19 cellular contexts compared by ENCODE assay signal in the genomic region with DNA sequence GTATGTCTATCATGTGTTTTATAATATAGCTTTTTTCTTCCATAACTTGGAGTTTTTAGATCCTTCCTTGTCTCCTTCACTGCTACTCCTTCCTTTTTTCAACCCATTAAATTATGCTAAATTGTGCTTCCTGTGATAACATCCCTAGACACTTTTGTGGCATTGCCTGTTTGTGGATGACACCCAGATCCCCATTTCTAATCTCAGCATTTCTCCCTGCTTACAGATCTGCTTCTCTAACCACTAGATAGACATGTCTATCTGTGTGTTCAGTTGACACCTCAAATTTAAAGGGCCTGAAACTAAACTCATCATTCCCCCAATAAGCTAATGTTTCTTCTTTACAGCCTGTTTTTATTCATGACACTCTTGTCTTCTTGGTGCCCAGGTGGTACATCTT.
DNase-seq lines count a peak whose midpoint lies in the region; ATAC-seq and TF ChIP-seq lines count a peak whose summit lies in the region.
"Had no signal": no experiment of that assay in that cellular context is flagged by ENCODE, and none has a peak within 500 bp of the region (broad histone marks: within the 10 kb centered on the region; RNA-seq: fewer than 3 reads in every experiment).

No MANE protein-coding gene starts in this region.

- intact Hi-C loops in A673 (cut with micrococcal nuclease; ENCODE audit: unreplicated experiment) = no loop called here

- peak overlapping the region; percentile 26 for H3K4me3 Mint-ChIP-seq in T-helper 1 cell treated with Interleukin-12 subunit alpha and Interleukin-12 subunit beta and Interleukin-4 antibody, amounts not matched to agents 30 μg/mL and 1 μg/mL, for 36 hours
- H3K4me3 Mint-ChIP-seq in immature natural killer cell = peak overlapping the region in 2 of 5 donors; percentile 1 to 8
- H3K4me3 Mint-ChIP-seq: activated naive CD4-positive, alpha-beta T cell treated with anti-CD3 and anti-CD28 coated beads, Interleukin-2, amount 10 ng/mL, durations not matched to agents 7 days and 5 days; effector memory CD8-positive, alpha-beta T cell had no signal

- H3K4me3 ChIP-seq in A673 (ENCODE audit: low read depth, low read length, poor library complexity, severe bottlenecking) = no peak overlapping the region
- H3K4me3 ChIP-seq in BLaER1 treated with 17β-estradiol and CSF1 and Interleukin-3, amounts not matched to agents 10 nM and 100 nM = no peak overlapping the region
- H3K4me3 ChIP-seq: spleen, stomach, upper lobe of right lung had no signal

- POLR2A ChIA-PET in A673 (lab: Charles Lee; ENCODE audit: low non-redundant PET) = no interaction called here

- ATAC-seq in GM19397 (IDR thresholded peaks at IDR 0.05; ENCODE audit: unreplicated experiment) = no peak
- ATAC-seq: effector memory CD8-positive, alpha-beta T cell; upper lobe of right lung had no signal

- no peaks in the 10 kb centered on the region for H3K27me3 ChIP-seq in A673 (replicated peaks; ENCODE audit: insufficient read depth, low read depth, low read length, poor library complexity)
- H3K27me3 ChIP-seq in BLaER1 treated with 17β-estradiol and CSF1 and Interleukin-3, amounts not matched to agents 10 nM and 100 nM = no peaks in the 10 kb centered on the region
- H3K27me3 ChIP-seq: spleen, stomach, upper lobe of right lung had no signal

- H3K36me3 Mint-ChIP-seq in T-helper 1 cell treated with Interleukin-12 subunit alpha and Interleukin-12 subunit beta and Interleukin-4 antibody, amounts not matched to agents 30 μg/mL and 1 μg/mL, for 36 hours (ENCODE audit: low read depth) = peaks cover 5% of the 10 kb centered on the region
- H3K36me3 Mint-ChIP-seq in immature natural killer cell = peaks cover 10 to 15% (median 15%) of the 10 kb centered on the region in 3 donors

- no peak overlapping the region for H3K9ac ChIP-seq in BLaER1 treated with 17β-estradiol and CSF1 and Interleukin-3, amounts not matched to agents 10 nM and 100 nM

- peaks cover 28% of the 10 kb centered on the region for H3K4me1 ChIP-seq in A673 (ENCODE audit: insufficient read depth, low read length, poor library complexity, severe bottlenecking)
- H3K4me1 ChIP-seq in BLaER1 treated with 17β-estradiol and CSF1 and Interleukin-3, amounts not matched to agents 10 nM and 100 nM = peaks cover 26 to 42% (median 35%) of the 10 kb centered on the region in 10 experiments

- CTCF ChIA-PET in A673 (lab: Charles Lee) = no interaction called here

- peak; percentile 6 for DNase-seq in A673 (ENCODE audit: low spot score)
- peak; percentile 4 to 25 (median 5) for DNase-seq in immature natural killer cell
- no peak for DNase-seq in LoVo (ENCODE audit: low spot score)
- no peak for DNase-seq in NOMO-1 treated with DMSO at 0.1 percent for 48 hours (lab: John Stamatoyannopoulos, UW; ENCODE audit: unreplicated experiment)
- DNase-seq in DMS53 treated with DMSO at 0.1 percent for 48 hours (lab: John Stamatoyannopoulos, UW; ENCODE audit: unreplicated experiment) = no peak
- DNase-seq: activated CD4-positive, alpha-beta T cell treated with anti-CD3 and anti-CD28 coated beads, Interleukin-2, amount 50 U/mL, for 1 hour; activated T-cell treated with anti-CD3 and anti-CD28 coated beads for 4 hours; Calu3; effector memory CD8-positive, alpha-beta T cell; NCI-H1417; NCI-H2107; RPMI8226; spleen; stomach; upper lobe of right lung had no signal

- no peak overlapping the region for H3K27ac ChIP-seq in A673 (ENCODE audit: low read depth, low read length, poor library complexity, severe bottlenecking)
- peak overlapping the region in 1 of 11 experiments; percentile 10; a peak in 1 of 22 replicates for H3K27ac ChIP-seq in BLaER1 treated with 17β-estradiol and CSF1 and Interleukin-3, amounts not matched to agents 10 nM and 100 nM
- H3K27ac ChIP-seq: upper lobe of right lung had no signal

- no peaks in the 10 kb centered on the region for H3K9me3 ChIP-seq in A673 (ENCODE audit: low read depth, low read length, poor library complexity, severe bottlenecking)
- H3K9me3 ChIP-seq in BLaER1 treated with 17β-estradiol and CSF1 and Interleukin-3, amounts not matched to agents 10 nM and 100 nM (replicated peaks in 1 of 11) = 0 out of 22 replicates have a peak, but pooled peaks cover 0 to 5% (median 0%) of the 10 kb centered on the region in 11 experiments
- H3K9me3 ChIP-seq: spleen, stomach, upper lobe of right lung had no signal

- no peaks in the 10 kb centered on the region for H3K9me3 Mint-ChIP-seq in T-helper 1 cell treated with Interleukin-12 subunit alpha and Interleukin-12 subunit beta and Interleukin-4 antibody, amounts not matched to agents 30 μg/mL and 1 μg/mL, for 36 hours
- H3K9me3 Mint-ChIP-seq in immature natural killer cell = no peaks in the 10 kb centered on the region
- H3K9me3 Mint-ChIP-seq: activated naive CD4-positive, alpha-beta T cell treated with anti-CD3 and anti-CD28 coated beads, Interleukin-2, amount 10 ng/mL, durations not matched to agents 7 days and 5 days; effector memory CD8-positive, alpha-beta T cell had no signal

- H3K27me3 Mint-ChIP-seq in T-helper 1 cell treated with Interleukin-12 subunit alpha and Interleukin-12 subunit beta and Interleukin-4 antibody, amounts not matched to agents 30 μg/mL and 1 μg/mL, for 36 hours (ENCODE audit: low read depth) = no peaks in the 10 kb centered on the region
- H3K27me3 Mint-ChIP-seq in immature natural killer cell (ENCODE audit: low read depth in 3 of 3) = no peaks in the 10 kb centered on the region
- H3K27me3 Mint-ChIP-seq: activated naive CD4-positive, alpha-beta T cell treated with anti-CD3 and anti-CD28 coated beads, Interleukin-2, amount 10 ng/mL, durations not matched to agents 7 days and 5 days; effector memory CD8-positive, alpha-beta T cell had no signal

- H4K20me1 ChIP-seq in BLaER1 treated with 17β-estradiol and CSF1 and Interleukin-3, amounts not matched to agents 10 nM and 100 nM = no peaks in the 10 kb centered on the region

- H3K27ac Mint-ChIP-seq in T-helper 1 cell treated with Interleukin-12 subunit alpha and Interleukin-12 subunit beta and Interleukin-4 antibody, amounts not matched to agents 30 μg/mL and 1 μg/mL, for 36 hours = peak overlapping the region; percentile 78
- peak overlapping the region; percentile 1 to 40 (median 19) for H3K27ac Mint-ChIP-seq in immature natural killer cell

- BruUV-seq in A673 (replicated peaks; lab: Mats Ljungman, UMichigan) = no TSS peak

- peak overlapping the region; percentile 23 to 70 (median 47) for H3K4me2 ChIP-seq in BLaER1 treated with 17β-estradiol and CSF1 and Interleukin-3, amounts not matched to agents 10 nM and 100 nM

- TF ChIP-seq CTCF in A673 (conservative IDR thresholded peaks at IDR 0.05; ENCODE audit: low read depth, low read length) = no peak

- no peaks in the 10 kb centered on the region for H3K36me3 ChIP-seq in A673 (ENCODE audit: insufficient read depth, low read length, poor library complexity, severe bottlenecking)
- H3K36me3 ChIP-seq in BLaER1 treated with 17β-estradiol and CSF1 and Interleukin-3, amounts not matched to agents 10 nM and 100 nM = peaks cover 0 to 39% (median 5%) of the 10 kb centered on the region in 11 experiments; a peak in 8 of 22 replicates
- H3K36me3 ChIP-seq: stomach, upper lobe of right lung had no signal

- peaks cover 24% of the 10 kb centered on the region for H3K4me1 Mint-ChIP-seq in T-helper 1 cell treated with Interleukin-12 subunit alpha and Interleukin-12 subunit beta and Interleukin-4 antibody, amounts not matched to agents 30 μg/mL and 1 μg/mL, for 36 hours (ENCODE audit: low read depth)
- H3K4me1 Mint-ChIP-seq in immature natural killer cell = peaks cover 25% of the 10 kb centered on the region in 2 donors

Comparison
In these comparisons a context has a peak if more than half of its experiments do, and no peak if none do; other contexts are left out.
1. DNase-seq: peak in A673 (single experiment) and immature natural killer cell (3 of 3); none in LoVo (single experiment), NOMO-1 treated with DMSO at 0.1 percent for 48 hours (single experiment) and DMS53 treated with DMSO at 0.1 percent for 48 hours (single experiment).